12 cellular contexts compared by ENCODE assay signal in genomic region chr17:41907185-41907556, GRCh38. TPM values are rescaled to one million over a fixed set of nuclear protein-coding genes. Genes with fewer than 3 reads are reported as not detected.
DNase-seq lines count a peak whose midpoint lies in the region; ATAC-seq and TF ChIP-seq lines count a peak whose summit lies in the region.
"Had no signal": no experiment of that assay in that cellular context is flagged by ENCODE, and none has a peak within 500 bp of the region (broad histone marks: within the 10 kb centered on the region; RNA-seq: fewer than 3 reads in every experiment).

No MANE protein-coding gene starts in this region.

- H3K36me3 ChIP-seq in CD4-positive, alpha-beta memory T cell (ENCODE audit: insufficient read depth, low read length), result peaks cover 80% of the 10 kb centered on the region
- peaks cover 87% of the 10 kb centered on the region for H3K36me3 ChIP-seq in osteoblast (ENCODE audit: insufficient read depth, low read length)

- H3K36me3 Mint-ChIP-seq in CD4-positive, alpha-beta memory T cell, result peaks cover 35 to 68% of the 10 kb centered on the region in 2 donors

- H3K4me2 ChIP-seq in osteoblast (ENCODE audit: insufficient read depth, low read length), result peak overlapping the region; percentile 23

- peaks cover 58% of the 10 kb centered on the region for H3K79me2 ChIP-seq in osteoblast (ENCODE audit: insufficient read depth, low read length)

- POLR2A ChIA-PET in CD4-positive, alpha-beta memory T cell (lab: Charles Lee; ENCODE audit: partially characterized antibody), result interaction anchor here (0.7 kb wide), 1 partner anchor 167 kb away, joined by 3 read pairs; no protein-coding TSS in a partner anchor

- no peaks in the 10 kb centered on the region for H3K27me3 Mint-ChIP-seq in CD4-positive, alpha-beta memory T cell

- no peak overlapping the region for H3K4me3 ChIP-seq in CD4-positive, alpha-beta memory T cell (ENCODE audit: low read length in 2 of 2)
- H3K4me3 ChIP-seq in choroid plexus epithelial cell (ENCODE audit: low read depth, low read length) (no peak overlapping the region), osteoblast (ENCODE audit: insufficient read depth, low read length) (peak overlapping the region; percentile 10)

- H3K4me1 ChIP-seq in CD4-positive, alpha-beta memory T cell (ENCODE audit: insufficient read depth, low read length), result no peaks in the 10 kb centered on the region
- peaks cover 40% of the 10 kb centered on the region for H3K4me1 ChIP-seq in osteoblast (ENCODE audit: insufficient read depth, low read length)

- no peak for DNase-seq in CD4-positive, alpha-beta memory T cell
- DNase-seq in NCI-H1092 (lab: John Stamatoyannopoulos, UW), result peak; percentile 56
- DNase-seq in choroid plexus epithelial cell (ENCODE audit: low read depth), result peak; percentile 71
- peak; percentile 88 for DNase-seq in osteoblast (ENCODE audit: insufficient read length, low spot score, missing footprints)
- no peak for DNase-seq in NCI-H748 treated with DMSO at 0.1 percent for 48 hours (lab: John Stamatoyannopoulos, UW)
- DNase-seq in stimulated activated naive CD4-positive, alpha-beta T cell (lab: John Stamatoyannopoulos, UW), result no peak
- no peak for DNase-seq in NCI-H2107 (lab: John Stamatoyannopoulos, UW)
- DNase-seq: amniotic stem cell, KG1, T-helper 1 cell had no signal

- no peak for ATAC-seq in GM18520 (IDR thresholded peaks at IDR 0.05; ENCODE audit: unreplicated experiment)
- ATAC-seq: esophagus mucosa had no signal

- H3K27ac ChIP-seq in CD4-positive, alpha-beta memory T cell (ENCODE audit: low read depth, low read length), result no peak overlapping the region
- H3K27ac ChIP-seq in osteoblast (ENCODE audit: low read depth, low read length), result peak overlapping the region; percentile 80

- no peaks in the 10 kb centered on the region for H3K9me3 Mint-ChIP-seq in CD4-positive, alpha-beta memory T cell

- no peaks in the 10 kb centered on the region for H3K27me3 ChIP-seq in CD4-positive, alpha-beta memory T cell (ENCODE audit: insufficient read depth, low read length)
- no peaks in the 10 kb centered on the region for H3K27me3 ChIP-seq in osteoblast (ENCODE audit: insufficient read depth, low read length)

- TF ChIP-seq CTCF in choroid plexus epithelial cell (conservative IDR thresholded peaks at IDR 0.05; ENCODE audit: low read depth, low read length) (no peak), osteoblast (IDR thresholded peaks at IDR 0.05; ENCODE audit: extremely low read depth, low read depth, low read length) (no peak)

- intact Hi-C loops in CD4-positive, alpha-beta memory T cell (cut with micrococcal nuclease), result no loop called here

- CTCF ChIA-PET in CD4-positive, alpha-beta memory T cell (lab: Charles Lee; ENCODE audit: partially characterized antibody), result no interaction called here

- peak overlapping the region in 4 of 7 donors; percentile 7 to 68 (median 42) for H3K27ac Mint-ChIP-seq in CD4-positive, alpha-beta memory T cell

- no peak overlapping the region for H2AFZ ChIP-seq in osteoblast (ENCODE audit: low read length)

- peaks cover 19% of the 10 kb centered on the region for H4K20me1 ChIP-seq in osteoblast (ENCODE audit: insufficient read depth, low read length)

- no peak overlapping the region for H3K4me3 Mint-ChIP-seq in CD4-positive, alpha-beta memory T cell

- H3K9me3 ChIP-seq in CD4-positive, alpha-beta memory T cell (ENCODE audit: control insufficient read depth in 1 of 2, low read length in 2 of 2), result no peaks in the 10 kb centered on the region
- no peaks in the 10 kb centered on the region for H3K9me3 ChIP-seq in osteoblast (ENCODE audit: low read depth, low read length)

- peaks cover 0 to 2% (median under 1%) of the 10 kb centered on the region in 4 donors for H3K4me1 Mint-ChIP-seq in CD4-positive, alpha-beta memory T cell

RNA-seq across cellular contexts. Expression of gene ACLY, which starts 11.6 kb away (rescaled TPM):
- 10 to 100 TPM; 84.4 to 88.5 TPM for total RNA-seq in CD4-positive, alpha-beta memory T cell
- polyA plus RNA-seq in CD4-positive, alpha-beta memory T cell, result 10 to 100 TPM; 58.7 to 72.1 TPM
- 271 and 273 TPM in 2 replicates for total RNA-seq in osteoblast

RNA-seq across cellular contexts. Expression of gene ODAD4, which starts 23.2 kb away (rescaled TPM):
- under 1 TPM in 1 of 2 experiments, not detected in 1; 0.20 TPM for total RNA-seq in CD4-positive, alpha-beta memory T cell
- polyA plus RNA-seq in CD4-positive, alpha-beta memory T cell, result under 1 TPM in 1 of 2 donors, not detected in 1; 0.11 TPM
- 1.1 and 1.5 TPM in 2 replicates for total RNA-seq in osteoblast
- total RNA-seq: esophagus mucosa had no signal

RNA-seq across cellular contexts. Expression of gene KLHL11, which starts 41.9 kb away (rescaled TPM):
- 10 to 100 TPM; 20.6 to 20.8 TPM for total RNA-seq in CD4-positive, alpha-beta memory T cell
- polyA plus RNA-seq in CD4-positive, alpha-beta memory T cell, result 1 to 10 TPM; 1.0 to 7.6 TPM
- 28.6 and 34.7 TPM in 2 replicates for total RNA-seq in osteoblast

RNA-seq across cellular contexts. Expression of gene CNP, which starts 59.4 kb away (rescaled TPM):
- total RNA-seq in CD4-positive, alpha-beta memory T cell, result 10 to 100 TPM; 31.0 to 36.9 TPM
- 10 to 100 TPM; 23.6 to 35.7 TPM for polyA plus RNA-seq in CD4-positive, alpha-beta memory T cell
- 87.6 and 96.4 TPM in 2 replicates for total RNA-seq in osteoblast

Comparison
In these comparisons a context has a peak if more than half of its experiments do, and no peak if none do; other contexts are left out.
1. DNase-seq: peak in NCI-H1092 (single experiment), choroid plexus epithelial cell (single experiment) and osteoblast (single experiment); none in CD4-positive, alpha-beta memory T cell (0 of 5), NCI-H748 treated with DMSO at 0.1 percent for 48 hours (single experiment), stimulated activated naive CD4-positive, alpha-beta T cell (0 of 6) and NCI-H2107 (single experiment).